In the genomic region with DNA sequence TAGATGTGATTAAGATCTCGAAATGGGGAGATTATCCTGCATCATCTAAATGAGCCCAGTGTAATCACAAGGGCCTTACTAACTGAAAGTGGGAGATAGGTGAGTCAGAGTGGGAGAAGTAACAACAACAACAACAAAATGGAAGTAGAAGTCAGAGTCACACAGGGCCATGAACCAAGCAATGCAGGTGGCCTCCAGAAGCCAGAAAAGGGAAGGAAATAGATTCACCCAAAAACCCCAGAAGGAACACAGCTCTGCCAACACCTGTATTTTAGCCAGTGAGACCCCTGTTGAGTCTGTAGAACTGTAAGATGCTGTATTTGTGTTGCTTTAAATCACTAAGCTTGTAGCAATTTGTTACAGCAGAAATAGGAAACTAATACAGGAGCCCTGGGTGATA, we compare ENCODE assay signal across 9 cellular contexts. TPM values are rescaled to one million over a fixed set of nuclear protein-coding genes. Genes with fewer than 3 reads are reported as not detected.
DNase-seq lines count a peak whose midpoint lies in the region; ATAC-seq, FAIRE-seq and TF ChIP-seq lines count a peak whose summit lies in the region.
"Had no signal": no experiment of that assay in that cellular context is flagged by ENCODE, and none has a peak within 500 bp of the region (broad histone marks: within the 10 kb centered on the region; RNA-seq: fewer than 3 reads in every experiment).

No MANE protein-coding gene starts in this region.

- peak overlapping the region in 1 of 2 experiments; percentile 99; a peak in 2 of 4 replicates for H3K9ac ChIP-seq in K562 (ENCODE audit: insufficient read depth in 1 of 2, low read depth in 2 of 2, low read length in 2 of 2)

- TF ChIP-seq EP300 in K562 (IDR thresholded peaks at IDR 0.05; ENCODE audit: low read length) (peak; percentile 53; the same call in 1 of the 2 replicates), ovary (IDR thresholded peaks at IDR 0.05) (no peak)

- TF ChIP-seq RAD21 in K562 (CRISPR knock-in tag; conservative IDR thresholded peaks at IDR 0.05 in 1 of 2, IDR thresholded peaks at IDR 0.05 in 1 of 2) = no peak

- no TSS peak for BruUV-seq in K562 (replicated peaks; lab: Mats Ljungman, UMichigan)

- in situ Hi-C loops in K562 (cut with MboI) = no loop called here

- POLR2A ChIA-PET in K562 (lab: Yijun Ruan, JAX) = interaction anchor here (0.6 to 1.5 kb wide), 4 partner anchors 9 to 493 kb away, joined by 3 to 4 read pairs (median 4); no protein-coding TSS in a partner anchor

- H3K36me3 Mint-ChIP-seq in activated CD8-positive, alpha-beta memory T cell treated with anti-CD3 and anti-CD28 coated beads, Interleukin-2, amount 10 ng/mL, durations not matched to agents 7 days and 5 days = peaks cover 53% of the 10 kb centered on the region
- H3K36me3 Mint-ChIP-seq in stimulated activated memory B cell treated with anti-CD40 and anti-IgM and Interleukin-4, amounts not matched to agents 10 μg/mL and 1 μg/mL and 100 μg/mL, for 72 hours = peaks cover 59% of the 10 kb centered on the region

- H3K27ac ChIP-seq in K562 (ENCODE audit: extremely low read depth, low read depth, low read length) (peak overlapping the region; percentile 100), ovary (peak overlapping the region in 1 of 2 donors; percentile 94)

- intact Hi-C loops in K562 (cut with micrococcal nuclease) = loop anchor here (10.0 kb wide), 2 partner anchors 86 to 344 kb away; a partner anchor contains a TSS
- intact Hi-C loops in ovary (cut with DNase I) = loop anchor here in 3 of 4 donors (5.0 to 10.0 kb wide), 3 partner anchors 59 to 1474 kb away; a partner anchor contains a TSS

- TF ChIP-seq CTCF in K562 (IDR thresholded peaks at IDR 0.05 in 2 of 3, conservative IDR thresholded peaks at IDR 0.05 in 1 of 3; ENCODE audit: insufficient read depth in 2 of 3, low read depth in 1 of 3, low read length in 3 of 3) (no peak), ovary (IDR thresholded peaks at IDR 0.05) (no peak)

- no peaks in the 10 kb centered on the region for H3K27me3 ChIP-seq in K562 (ENCODE audit: control insufficient read depth in 2 of 2, insufficient read depth in 2 of 2, low read length in 2 of 2)
- H3K27me3 ChIP-seq in ovary = no peaks in the 10 kb centered on the region

- peak overlapping the region; percentile 98 for H3K27ac Mint-ChIP-seq in activated CD8-positive, alpha-beta memory T cell treated with anti-CD3 and anti-CD28 coated beads, Interleukin-2, amount 10 ng/mL, durations not matched to agents 7 days and 5 days
- peak overlapping the region; percentile 96 for H3K27ac Mint-ChIP-seq in stimulated activated memory B cell treated with anti-CD40 and anti-IgM and Interleukin-4, amounts not matched to agents 10 μg/mL and 1 μg/mL and 100 μg/mL, for 72 hours

- peak overlapping the region; percentile 94 for H3K4me2 ChIP-seq in K562 (ENCODE audit: insufficient read depth, low read length)

- H3K9me1 ChIP-seq in K562 (ENCODE audit: control insufficient read depth, insufficient read depth, low read length) = peaks cover 12% of the 10 kb centered on the region

- peaks cover 66% of the 10 kb centered on the region for H3K36me3 ChIP-seq in K562 (ENCODE audit: control insufficient read depth, insufficient read depth, low read length)
- H3K36me3 ChIP-seq in ovary = no peaks in the 10 kb centered on the region

- H3K9me3 ChIP-seq in K562 (replicated peaks; ENCODE audit: control insufficient read depth, insufficient read depth, low read depth, low read length) = no peaks in the 10 kb centered on the region
- no peaks in the 10 kb centered on the region for H3K9me3 ChIP-seq in ovary

- no peak overlapping the region for H2AFZ ChIP-seq in K562 (ENCODE audit: low read depth, low read length)

- ATAC-seq in activated CD8-positive, alpha-beta memory T cell treated with anti-CD3 and anti-CD28 coated beads, Interleukin-2, amount 10 ng/mL, durations not matched to agents 7 days and 5 days = no peak
- ATAC-seq in HG03196 (IDR thresholded peaks at IDR 0.05; ENCODE audit: unreplicated experiment) (peak; percentile 17), K562 (no peak)
- peak; percentile 56 for ATAC-seq in stimulated activated memory B cell treated with anti-CD40 and anti-IgM and Interleukin-4, amounts not matched to agents 10 μg/mL and 1 μg/mL and 100 μg/mL, for 72 hours

- peaks cover 39% of the 10 kb centered on the region; the same call in 1 of the 2 replicates for H4K20me1 ChIP-seq in K562 (replicated peaks; ENCODE audit: control insufficient read depth, insufficient read depth, low read length)

- H3K9me3 Mint-ChIP-seq in activated CD8-positive, alpha-beta memory T cell treated with anti-CD3 and anti-CD28 coated beads, Interleukin-2, amount 10 ng/mL, durations not matched to agents 7 days and 5 days (ENCODE audit: low read depth) = no peaks in the 10 kb centered on the region
- H3K9me3 Mint-ChIP-seq in stimulated activated memory B cell treated with anti-CD40 and anti-IgM and Interleukin-4, amounts not matched to agents 10 μg/mL and 1 μg/mL and 100 μg/mL, for 72 hours = no peaks in the 10 kb centered on the region
- H3K9me3 Mint-ChIP-seq: neural crest cell had no signal

- no peak for FAIRE-seq in K562 (lab: Jason Lieb, UNC)

- no peaks in the 10 kb centered on the region for H3K27me3 Mint-ChIP-seq in activated CD8-positive, alpha-beta memory T cell treated with anti-CD3 and anti-CD28 coated beads, Interleukin-2, amount 10 ng/mL, durations not matched to agents 7 days and 5 days
- no peaks in the 10 kb centered on the region for H3K27me3 Mint-ChIP-seq in stimulated activated memory B cell treated with anti-CD40 and anti-IgM and Interleukin-4, amounts not matched to agents 10 μg/mL and 1 μg/mL and 100 μg/mL, for 72 hours

- 0% methylated on average over 1 of the region's 1 CpG for WGBS in K562 (ENCODE audit: insufficient coverage, low coverage, missing lambda C conversion rate)
- WGBS in ovary, 3 donors = 74 to 80% (median 75%) methylated on average over 1 of the region's 1 CpG

- H3K4me3 ChIP-seq in K562 = peak overlapping the region; percentile 72; the same call in 1 of the 2 replicates
- H3K4me3 ChIP-seq in ovary = no peak overlapping the region

- H3K4me1 Mint-ChIP-seq in activated CD8-positive, alpha-beta memory T cell treated with anti-CD3 and anti-CD28 coated beads, Interleukin-2, amount 10 ng/mL, durations not matched to agents 7 days and 5 days = peaks cover 66% of the 10 kb centered on the region
- H3K4me1 Mint-ChIP-seq in stimulated activated memory B cell treated with anti-CD40 and anti-IgM and Interleukin-4, amounts not matched to agents 10 μg/mL and 1 μg/mL and 100 μg/mL, for 72 hours = peaks cover 74% of the 10 kb centered on the region

- H3K4me1 ChIP-seq in K562 (replicated peaks in 1 of 2; ENCODE audit: control insufficient read depth in 2 of 2, insufficient read depth in 2 of 2, low read length in 2 of 2) = peaks cover 24 to 48% of the 10 kb centered on the region in 2 experiments
- H3K4me1 ChIP-seq in ovary (ENCODE audit: insufficient read depth) = peaks cover 23% of the 10 kb centered on the region

- no peak for DNase-seq in activated CD8-positive, alpha-beta memory T cell treated with anti-CD3 and anti-CD28 coated beads, Interleukin-2, amount 10 ng/mL, durations not matched to agents 7 days and 5 days
- no peak for DNase-seq in activated CD8-positive, alpha-beta memory T cell treated with anti-CD3 and anti-CD28 coated beads, Interleukin-2, amount 50 U/mL, for 4 hours
- DNase-seq in K562 (ENCODE audit: extremely low read depth in 1 of 4, low spot score in 3 of 4) (no peak), ovary (no peak), NCI-H2029 (lab: John Stamatoyannopoulos, UW) (no peak)
- no peak for DNase-seq in activated CD4-positive, alpha-beta T cell treated with anti-CD3 and anti-CD28 coated beads, Interleukin-2, amount 50 U/mL, for 1 hour

- TF ChIP-seq POLR2A in K562 (conservative IDR thresholded peaks at IDR 0.05) (no peak), ovary (IDR thresholded peaks at IDR 0.05) (no peak)

- H3K4me3 Mint-ChIP-seq in activated CD8-positive, alpha-beta memory T cell treated with anti-CD3 and anti-CD28 coated beads, Interleukin-2, amount 10 ng/mL, durations not matched to agents 7 days and 5 days = peak overlapping the region; percentile 95
- H3K4me3 Mint-ChIP-seq in stimulated activated memory B cell treated with anti-CD40 and anti-IgM and Interleukin-4, amounts not matched to agents 10 μg/mL and 1 μg/mL and 100 μg/mL, for 72 hours = peak overlapping the region; percentile 95
- H3K4me3 Mint-ChIP-seq: neural crest cell had no signal

- CTCF ChIA-PET in activated CD8-positive, alpha-beta memory T cell treated with anti-CD3 and anti-CD28 coated beads, Interleukin-2, amount 10 ng/mL, durations not matched to agents 7 days and 5 days (lab: Charles Lee) = interaction anchor here (1.8 to 7.6 kb wide), 5 partner anchors 14 to 139 kb away, joined by 5 to 69 read pairs (median 47); no protein-coding TSS in a partner anchor
- CTCF ChIA-PET in K562 (lab: Yijun Ruan, JAX; ENCODE audit: low intra/inter-chr PET ratio) = no interaction called here

- H3K79me2 ChIP-seq in K562 (ENCODE audit: control insufficient read depth, insufficient read depth, low read length) = peaks cover 62% of the 10 kb centered on the region

RNA-seq across cellular contexts. Expression of a gene that starts 4.1 kb away (rescaled TPM):
- total RNA-seq in activated CD8-positive, alpha-beta memory T cell treated with anti-CD3 and anti-CD28 coated beads, Interleukin-2, amount 10 ng/mL, durations not matched to agents 7 days and 5 days = 100 to 1,000 TPM; 479 to 513 TPM
- total RNA-seq in K562 (2011; cell fraction: chromatin; rRNA removed; ENCODE audit: low replicate concordance) = 38.5 and 101 TPM in 2 replicates
- total RNA-seq in K562 (2011; cell fraction: nucleolus; rRNA removed) = 100 and 103 TPM in 2 replicates
- total RNA-seq in K562 (2011; cell fraction: nucleoplasm; rRNA removed) = 95.8 and 128 TPM in 2 replicates
- 456 and 502 TPM in 2 replicates for total RNA-seq in K562 (2014; rRNA removed)
- total RNA-seq in K562 (2014; rRNA removed; fragmentation: Illumina TruSeq; extraction: Trizol) = 180 and 192 TPM in 2 replicates
- 247 and 249 TPM in 2 replicates for total RNA-seq in K562 (2015; rRNA removed; fragmentation: Illumina TruSeq; extraction: Trizol)
- total RNA-seq in K562 (2021) = 498 and 506 TPM in 2 replicates
- 414 and 518 TPM in 2 replicates for polyA plus RNA-seq in K562 (2011; rRNA removed)
- polyA plus RNA-seq in K562 (2011; cell fraction: cytosol; rRNA removed) = 883 and 1,031 TPM in 2 replicates
- 273 and 355 TPM in 2 replicates for polyA plus RNA-seq in K562 (2011; cell fraction: nucleus; rRNA removed)
- 571 and 615 TPM in 2 replicates for polyA plus RNA-seq in K562 (2012)
- polyA plus RNA-seq in K562 (2014; fragmentation: Illumina TruSeq; extraction: Trizol) = 565 and 573 TPM in 2 replicates
- polyA plus RNA-seq in K562 (2014; fragmentation: Nextera tagmentation; extraction: Ambion mirVana) = 100 to 1,000 TPM; 334 to 683 TPM
- 455 and 456 TPM in 2 replicates for polyA plus RNA-seq in K562 (2014; rRNA removed)
- polyA minus RNA-seq in K562 (2011; rRNA and poly(A)+ RNA removed) = 196 and 205 TPM in 2 replicates
- polyA minus RNA-seq in K562 (2011; cell fraction: cytosol; rRNA and poly(A)+ RNA removed) = 239 and 243 TPM in 2 replicates
- 47.4 and 74.8 TPM in 2 replicates for polyA minus RNA-seq in K562 (2011; cell fraction: nucleus; rRNA and poly(A)+ RNA removed)
- 100 to 1,000 TPM in 6 of 7 donors, 10 to 100 TPM in 1; 81.8 to 202 (median 149) TPM for total RNA-seq in ovary
- polyA plus RNA-seq in ovary = 100 to 1,000 TPM; 174 to 266 TPM

RNA-seq across cellular contexts. Expression of a gene that starts 21.3 kb away (rescaled TPM):
- total RNA-seq in activated CD8-positive, alpha-beta memory T cell treated with anti-CD3 and anti-CD28 coated beads, Interleukin-2, amount 10 ng/mL, durations not matched to agents 7 days and 5 days = 1 to 10 TPM; 1.3 to 1.6 TPM
- 1.8 and 2.4 TPM in 2 replicates for total RNA-seq in K562 (2011; cell fraction: chromatin; rRNA removed; ENCODE audit: low replicate concordance)
- 0.33 and 1.1 TPM in 2 replicates for total RNA-seq in K562 (2011; cell fraction: nucleolus; rRNA removed)
- total RNA-seq in K562 (2011; cell fraction: nucleoplasm; rRNA removed) = 1.2 and 2.4 TPM in 2 replicates
- 1.2 and 1.5 TPM in 2 replicates for total RNA-seq in K562 (2014; rRNA removed)
- total RNA-seq in K562 (2014; rRNA removed; fragmentation: Illumina TruSeq; extraction: Trizol) = 1.2 and 1.7 TPM in 2 replicates
- 0.94 and 1.4 TPM in 2 replicates for total RNA-seq in K562 (2015; rRNA removed; fragmentation: Illumina TruSeq; extraction: Trizol)
- total RNA-seq in K562 (2021) = 0.72 and 1.6 TPM in 2 replicates
- polyA plus RNA-seq in K562 (2011; rRNA removed) = 0.85 and 1.5 TPM in 2 replicates
- 0.43 and 0.59 TPM in 2 replicates for polyA plus RNA-seq in K562 (2011; cell fraction: cytosol; rRNA removed)
- polyA plus RNA-seq in K562 (2011; cell fraction: nucleus; rRNA removed) = 0.97 and 1.1 TPM in 2 replicates
- polyA plus RNA-seq in K562 (2012) = 0.91 and 1.0 TPM in 2 replicates
- 1.6 and 2.0 TPM in 2 replicates for polyA plus RNA-seq in K562 (2014; fragmentation: Illumina TruSeq; extraction: Trizol)
- polyA plus RNA-seq in K562 (2014; fragmentation: Nextera tagmentation; extraction: Ambion mirVana) = 1 to 10 TPM in 1 of 2 experiments, under 1 TPM in 1; 0.65 to 1.3 TPM
- 1.0 and 2.4 TPM in 2 replicates for polyA plus RNA-seq in K562 (2014; rRNA removed)
- polyA minus RNA-seq in K562 (2011; rRNA and poly(A)+ RNA removed) = 1.6 and 1.8 TPM in 2 replicates
- polyA minus RNA-seq in K562 (2011; cell fraction: cytosol; rRNA and poly(A)+ RNA removed) = 0.48 and 0.91 TPM in 2 replicates
- polyA minus RNA-seq in K562 (2011; cell fraction: nucleus; rRNA and poly(A)+ RNA removed) = 0.40 and 0.89 TPM in 2 replicates
- 10 to 100 TPM in 1 of 7 donors, 1 to 10 TPM in 6; 1.1 to 16.7 (median 1.5) TPM for total RNA-seq in ovary
- under 1 TPM; 0.30 to 0.50 TPM for polyA plus RNA-seq in ovary
- total RNA-seq: neural crest cell had no signal

RNA-seq across cellular contexts. Expression of a gene that starts 24.2 kb away (rescaled TPM):
- not detected for total RNA-seq in activated CD8-positive, alpha-beta memory T cell treated with anti-CD3 and anti-CD28 coated beads, Interleukin-2, amount 10 ng/mL, durations not matched to agents 7 days and 5 days
- 0.28 TPM in 1 of 2 replicates, not detected in the other for total RNA-seq in K562 (2011; cell fraction: chromatin; rRNA removed; ENCODE audit: low replicate concordance)
- 0.13 and 0.17 TPM in 2 replicates for total RNA-seq in K562 (2011; cell fraction: nucleolus; rRNA removed)
- 0.15 and 0.29 TPM in 2 replicates for total RNA-seq in K562 (2011; cell fraction: nucleoplasm; rRNA removed)
- total RNA-seq in K562 (2014; rRNA removed) (0.09 and 0.24 TPM in 2 replicates), K562 (2014; rRNA removed; fragmentation: Illumina TruSeq; extraction: Trizol) (0.04 TPM in 1 of 2 replicates, not detected in the other), K562 (2015; rRNA removed; fragmentation: Illumina TruSeq; extraction: Trizol) (0.04 and 0.08 TPM in 2 replicates), K562 (2021) (0.29 and 0.34 TPM in 2 replicates), ovary (10 to 100 TPM in 1 of 7 donors, 1 to 10 TPM in 5, under 1 TPM in 1; 0.83 to 14.0 (median 2.0) TPM)
- polyA plus RNA-seq in K562 (2011; rRNA removed) (0.03 and 0.09 TPM in 2 replicates), K562 (2014; fragmentation: Illumina TruSeq; extraction: Trizol) (0.19 and 0.22 TPM in 2 replicates), K562 (2014; fragmentation: Nextera tagmentation; extraction: Ambion mirVana) (under 1 TPM in 1 of 2 experiments, not detected in 1; 0.04 TPM), K562 (2014; rRNA removed) (0.25 and 0.31 TPM in 2 replicates), ovary (under 1 TPM; 0.10 to 0.87 TPM)
- 0.07 and 0.12 TPM in 2 replicates for polyA plus RNA-seq in K562 (2011; cell fraction: cytosol; rRNA removed)
- polyA plus RNA-seq in K562 (2011; cell fraction: nucleus; rRNA removed) = 0.38 TPM in 2 replicates
- 0.18 and 0.26 TPM in 2 replicates for polyA plus RNA-seq in K562 (2012)
- polyA minus RNA-seq in K562 (2011; rRNA and poly(A)+ RNA removed) = 0.07 TPM in 1 of 2 replicates, not detected in the other
- 0.19 TPM in 1 of 2 replicates, not detected in the other for polyA minus RNA-seq in K562 (2011; cell fraction: cytosol; rRNA and poly(A)+ RNA removed)
- 0.11 and 0.13 TPM in 2 replicates for polyA minus RNA-seq in K562 (2011; cell fraction: nucleus; rRNA and poly(A)+ RNA removed)

RNA-seq across cellular contexts. Expression of a gene that starts 32.8 kb away (rescaled TPM):
- total RNA-seq in activated CD8-positive, alpha-beta memory T cell treated with anti-CD3 and anti-CD28 coated beads, Interleukin-2, amount 10 ng/mL, durations not matched to agents 7 days and 5 days = not detected
- total RNA-seq in K562 (2011; cell fraction: chromatin; rRNA removed; ENCODE audit: low replicate concordance) = not detected in 2 replicates
- total RNA-seq in K562 (2011; cell fraction: nucleolus; rRNA removed) = not detected in 2 replicates
- not detected in 2 replicates for total RNA-seq in K562 (2011; cell fraction: nucleoplasm; rRNA removed)
- not detected in 2 replicates for total RNA-seq in K562 (2014; rRNA removed)
- not detected in 2 replicates for total RNA-seq in K562 (2014; rRNA removed; fragmentation: Illumina TruSeq; extraction: Trizol)
- total RNA-seq in K562 (2015; rRNA removed; fragmentation: Illumina TruSeq; extraction: Trizol) = not detected in 2 replicates
- total RNA-seq in K562 (2021) = not detected in 2 replicates
- polyA plus RNA-seq in K562 (2011; rRNA removed) = 0.13 TPM in 1 of 2 replicates, not detected in the other
- not detected in 2 replicates for polyA plus RNA-seq in K562 (2011; cell fraction: cytosol; rRNA removed)
- not detected in 2 replicates for polyA plus RNA-seq in K562 (2011; cell fraction: nucleus; rRNA removed)
- polyA plus RNA-seq in K562 (2012) = 0.19 TPM in 1 of 2 replicates, not detected in the other
- 0.25 TPM in 1 of 2 replicates, not detected in the other for polyA plus RNA-seq in K562 (2014; fragmentation: Illumina TruSeq; extraction: Trizol)
- under 1 TPM in 1 of 2 experiments, not detected in 1; 0.21 TPM for polyA plus RNA-seq in K562 (2014; fragmentation: Nextera tagmentation; extraction: Ambion mirVana)
- polyA plus RNA-seq in K562 (2014; rRNA removed) = not detected in 2 replicates
- not detected in 2 replicates for polyA minus RNA-seq in K562 (2011; rRNA and poly(A)+ RNA removed)
- not detected in 2 replicates for polyA minus RNA-seq in K562 (2011; cell fraction: cytosol; rRNA and poly(A)+ RNA removed)
- not detected in 2 replicates for polyA minus RNA-seq in K562 (2011; cell fraction: nucleus; rRNA and poly(A)+ RNA removed)
- not detected for total RNA-seq in ovary
- polyA plus RNA-seq in ovary = not detected
- total RNA-seq: neural crest cell had no signal

RNA-seq across cellular contexts. Expression of a gene that starts 58.8 kb away (rescaled TPM):
- total RNA-seq in activated CD8-positive, alpha-beta memory T cell treated with anti-CD3 and anti-CD28 coated beads, Interleukin-2, amount 10 ng/mL, durations not matched to agents 7 days and 5 days = not detected
- total RNA-seq in K562 (2011; cell fraction: chromatin; rRNA removed; ENCODE audit: low replicate concordance) = not detected in 2 replicates
- not detected in 2 replicates for total RNA-seq in K562 (2011; cell fraction: nucleolus; rRNA removed)
- not detected in 2 replicates for total RNA-seq in K562 (2011; cell fraction: nucleoplasm; rRNA removed)
- total RNA-seq in K562 (2014; rRNA removed) (not detected in 2 replicates), K562 (2014; rRNA removed; fragmentation: Illumina TruSeq; extraction: Trizol) (not detected in 2 replicates), K562 (2015; rRNA removed; fragmentation: Illumina TruSeq; extraction: Trizol) (not detected in 2 replicates), K562 (2021) (not detected in 2 replicates), ovary (under 1 TPM in 5 of 7 donors, not detected in 2; 0.18 to 0.48 (median 0.23) TPM)
- polyA plus RNA-seq in K562 (2011; rRNA removed) (0.05 TPM in 1 of 2 replicates, not detected in the other), K562 (2014; fragmentation: Illumina TruSeq; extraction: Trizol) (not detected in 2 replicates), K562 (2014; fragmentation: Nextera tagmentation; extraction: Ambion mirVana) (not detected), K562 (2014; rRNA removed) (not detected in 2 replicates), ovary (under 1 TPM in 1 of 2 donors, not detected in 1; 0.06 TPM)
- 0.07 TPM in 1 of 2 replicates, not detected in the other for polyA plus RNA-seq in K562 (2011; cell fraction: cytosol; rRNA removed)
- 0.10 TPM in 1 of 2 replicates, not detected in the other for polyA plus RNA-seq in K562 (2011; cell fraction: nucleus; rRNA removed)
- not detected in 2 replicates for polyA plus RNA-seq in K562 (2012)
- polyA minus RNA-seq in K562 (2011; rRNA and poly(A)+ RNA removed) = not detected in 2 replicates
- not detected in 2 replicates for polyA minus RNA-seq in K562 (2011; cell fraction: cytosol; rRNA and poly(A)+ RNA removed)
- polyA minus RNA-seq in K562 (2011; cell fraction: nucleus; rRNA and poly(A)+ RNA removed) = not detected in 2 replicates
- total RNA-seq: neural crest cell had no signal

Comparison
In these comparisons a context has a peak if more than half of its experiments do, and no peak if none do; other contexts are left out.
1. ATAC-seq: peak in HG03196 (single experiment) and stimulated activated memory B cell treated with anti-CD40 and anti-IgM and Interleukin-4, amounts not matched to agents 10 μg/mL and 1 μg/mL and 100 μg/mL, for 72 hours (single experiment); none in activated CD8-positive, alpha-beta memory T cell treated with anti-CD3 and anti-CD28 coated beads, Interleukin-2, amount 10 ng/mL, durations not matched to agents 7 days and 5 days (single experiment) and K562 (single experiment).